In the genomic region with DNA sequence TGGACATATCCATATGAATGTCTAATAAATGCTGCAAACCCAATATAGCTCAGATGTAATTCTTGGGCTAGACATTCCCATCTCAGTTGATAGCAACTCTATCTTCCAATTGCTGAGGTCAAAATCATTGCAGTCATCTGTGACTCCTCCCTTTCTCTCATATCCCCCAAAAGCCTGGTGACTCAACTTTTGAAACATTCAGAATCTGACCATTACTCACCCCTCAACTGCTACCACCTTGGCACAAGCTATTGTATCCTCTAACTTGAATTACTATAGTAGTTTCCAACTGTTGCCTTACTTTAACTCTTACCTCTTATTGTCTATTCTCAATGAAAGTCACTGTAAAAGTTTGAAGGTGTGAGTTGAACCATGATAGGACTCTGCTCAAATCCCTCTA, we compare ENCODE assay signal across 1 cellular context.
TF ChIP-seq lines count a peak whose summit lies in the region.

No MANE protein-coding gene starts in this region.

TF ChIP-seq in HepG2, 621 proteins besides CTCF, POLR2A, EP300 and RAD21 (continued from another document):
- TF ChIP-seq, protein P1, sequence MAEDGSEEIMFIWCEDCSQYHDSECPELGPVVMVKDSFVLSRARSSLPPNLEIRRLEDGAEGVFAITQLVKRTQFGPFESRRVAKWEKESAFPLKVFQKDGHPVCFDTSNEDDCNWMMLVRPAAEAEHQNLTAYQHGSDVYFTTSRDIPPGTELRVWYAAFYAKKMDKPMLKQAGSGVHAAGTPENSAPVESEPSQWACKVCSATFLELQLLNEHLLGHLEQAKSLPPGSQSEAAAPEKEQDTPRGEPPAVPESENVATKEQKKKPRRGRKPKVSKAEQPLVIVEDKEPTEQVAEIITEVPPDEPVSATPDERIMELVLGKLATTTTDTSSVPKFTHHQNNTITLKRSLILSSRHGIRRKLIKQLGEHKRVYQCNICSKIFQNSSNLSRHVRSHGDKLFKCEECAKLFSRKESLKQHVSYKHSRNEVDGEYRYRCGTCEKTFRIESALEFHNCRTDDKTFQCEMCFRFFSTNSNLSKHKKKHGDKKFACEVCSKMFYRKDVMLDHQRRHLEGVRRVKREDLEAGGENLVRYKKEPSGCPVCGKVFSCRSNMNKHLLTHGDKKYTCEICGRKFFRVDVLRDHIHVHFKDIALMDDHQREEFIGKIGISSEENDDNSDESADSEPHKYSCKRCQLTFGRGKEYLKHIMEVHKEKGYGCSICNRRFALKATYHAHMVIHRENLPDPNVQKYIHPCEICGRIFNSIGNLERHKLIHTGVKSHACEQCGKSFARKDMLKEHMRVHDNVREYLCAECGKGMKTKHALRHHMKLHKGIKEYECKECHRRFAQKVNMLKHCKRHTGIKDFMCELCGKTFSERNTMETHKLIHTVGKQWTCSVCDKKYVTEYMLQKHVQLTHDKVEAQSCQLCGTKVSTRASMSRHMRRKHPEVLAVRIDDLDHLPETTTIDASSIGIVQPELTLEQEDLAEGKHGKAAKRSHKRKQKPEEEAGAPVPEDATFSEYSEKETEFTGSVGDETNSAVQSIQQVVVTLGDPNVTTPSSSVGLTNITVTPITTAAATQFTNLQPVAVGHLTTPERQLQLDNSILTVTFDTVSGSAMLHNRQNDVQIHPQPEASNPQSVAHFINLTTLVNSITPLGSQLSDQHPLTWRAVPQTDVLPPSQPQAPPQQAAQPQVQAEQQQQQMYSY (CRISPR knock-in tag; IDR thresholded peaks at IDR 0.05), result no peak
- no peak for TF ChIP-seq ZNF83 (CRISPR knock-in tag; IDR thresholded peaks at IDR 0.05; ENCODE audit: borderline replicate concordance)
- TF ChIP-seq TMF1 (CRISPR knock-in tag; IDR thresholded peaks at IDR 0.05; ENCODE audit: low read depth), result no peak
- no peak for TF ChIP-seq ELF3 (CRISPR knock-in tag; IDR thresholded peaks at IDR 0.05)
- no peak for TF ChIP-seq AKAP8 (CRISPR knock-in tag; IDR thresholded peaks at IDR 0.05)
- TF ChIP-seq SP140L (CRISPR knock-in tag; IDR thresholded peaks at IDR 0.05; ENCODE audit: borderline replicate concordance), result no peak
- no peak for TF ChIP-seq ZNF333 (CRISPR knock-in tag; IDR thresholded peaks at IDR 0.05; ENCODE audit: borderline replicate concordance)
- TF ChIP-seq ZNF761 (CRISPR knock-in tag; conservative IDR thresholded peaks at IDR 0.05), result no peak
- no peak for TF ChIP-seq ZMYM3 (CRISPR knock-in tag; IDR thresholded peaks at IDR 0.05)
- TF ChIP-seq ZBTB1 (CRISPR knock-in tag; IDR thresholded peaks at IDR 0.05; ENCODE audit: borderline replicate concordance), result no peak
